10 cellular contexts compared by ENCODE assay signal in the genomic region with DNA sequence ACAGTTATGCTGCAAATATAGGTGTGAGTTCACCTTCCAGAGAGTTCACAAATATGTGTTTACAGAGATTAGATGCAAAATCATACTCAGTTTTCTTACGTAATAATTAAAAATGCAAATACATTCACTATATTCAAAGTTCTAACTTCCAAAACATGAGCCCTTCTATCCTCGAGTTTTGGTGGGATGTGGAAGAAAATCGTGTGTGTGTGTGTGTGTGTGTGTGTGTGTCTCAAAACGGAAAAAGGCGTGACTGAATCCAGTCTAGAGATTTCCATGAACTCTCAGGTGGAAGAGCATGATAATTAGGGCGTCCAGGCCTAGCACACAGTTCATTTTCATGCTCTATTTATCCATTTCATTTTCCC. TPM values are rescaled to one million over a fixed set of nuclear protein-coding genes. Genes with fewer than 3 reads are reported as not detected.
DNase-seq lines count a peak whose midpoint lies in the region; ATAC-seq and TF ChIP-seq lines count a peak whose summit lies in the region.
"Had no signal": no experiment of that assay in that cellular context is flagged by ENCODE, and none has a peak within 500 bp of the region (broad histone marks: within the 10 kb centered on the region; RNA-seq: fewer than 3 reads in every experiment).

No MANE protein-coding gene starts in this region.

- POLR2A ChIA-PET in HCT116 (lab: Charles Lee) (interaction anchor here (0.7 kb wide), 1 partner anchor 13 kb away, joined by 5 read pairs; no protein-coding TSS in a partner anchor), Panc1 (lab: Charles Lee) (no interaction called here)

- RAD21 ChIA-PET in HCT116 (lab: Charles Lee; ENCODE audit: low non-redundant PET in 1 of 2, low total read pairs in 2 of 2, uncharacterized antibody in 2 of 2, unreplicated experiment in 2 of 2): no interaction called here

- in situ Hi-C loops in Panc1 (cut with HindIII; ENCODE audit: low pct_unique_long_range_greater_than_20kb, low sequenced_read_pairs): no loop called here

- peak overlapping the region; percentile 86 for H3K4me2 ChIP-seq in HCT116 (ENCODE audit: low read length)

- H3K27me3 Mint-ChIP-seq in osteocyte (ENCODE audit: unreplicated experiment): peaks cover 8% of the 10 kb centered on the region

- WGBS in esophagus muscularis mucosa: 57% methylated on average over 6 of the region's 6 CpGs

- no peak for ATAC-seq in HCT116
- no peak for ATAC-seq in Panc1
- no peak for ATAC-seq in HG02970 (IDR thresholded peaks at IDR 0.05; ENCODE audit: low FRiP score, unreplicated experiment)

- DNase-seq in HCT116 (ENCODE audit: low read depth, low spot score) (no peak), Panc1 (ENCODE audit: low read depth, low spot score) (no peak), esophagus muscularis mucosa (ENCODE audit: extremely low spot score) (no peak), osteocyte (ENCODE audit: extremely low spot score, unreplicated experiment) (no peak), HUDEP-2 (lab: John Stamatoyannopoulos, UW; ENCODE audit: unreplicated experiment in 76 of 76) (no peak)
- no peak for DNase-seq in activated CD4-positive, CD25-positive, alpha-beta regulatory T cell (lab: John Stamatoyannopoulos, UW)
- no peak for DNase-seq in activated CD8-positive, alpha-beta memory T cell treated with anti-CD3 and anti-CD28 coated beads, Interleukin-2, amount 50 U/mL, for 48 hours

- H3K9me3 ChIP-seq in HCT116 (ENCODE audit: control insufficient read depth in 1 of 2, insufficient read depth in 1 of 2, low read depth in 1 of 2, low read length in 2 of 2): no peaks in the 10 kb centered on the region
- no peaks in the 10 kb centered on the region for H3K9me3 ChIP-seq in Panc1 (ENCODE audit: control insufficient read depth, insufficient read depth, low read depth, low read length)
- no peaks in the 10 kb centered on the region for H3K9me3 ChIP-seq in esophagus muscularis mucosa

- intact Hi-C loops in HCT116 (cut with micrococcal nuclease): no loop called here
- intact Hi-C loops in Panc1 (cut with micrococcal nuclease; ENCODE audit: unreplicated experiment): no loop called here
- intact Hi-C loops in esophagus muscularis mucosa (cut with DNase I): no loop called here

- no peak overlapping the region for H2AFZ ChIP-seq in HCT116 (ENCODE audit: low read depth, low read length, poor library complexity, severe bottlenecking)

- BruUV-seq in HCT116 (replicated peaks; lab: Mats Ljungman, UMichigan) (TSS peak; percentile 55), Panc1 (replicated peaks; lab: Mats Ljungman, UMichigan) (no TSS peak)

- H3K27ac ChIP-seq in HCT116 (ENCODE audit: low read depth, low read length) (peak overlapping the region; percentile 84; the same call in 1 of the 2 replicates), Panc1 (ENCODE audit: low read length) (no peak overlapping the region), esophagus muscularis mucosa (replicated peaks in 1 of 4) (no peak overlapping the region)

- TF ChIP-seq RAD21 in HCT116 (IDR thresholded peaks at IDR 0.05; ENCODE audit: low read depth): no peak

- H3K4me3 ChIP-seq in HCT116 (replicated peaks in 1 of 2; ENCODE audit: low read depth in 1 of 2, low read length in 2 of 2) (peak overlapping the region; percentile 92 to 99), Panc1 (ENCODE audit: low read depth in 2 of 2, low read length in 2 of 2) (peak overlapping the region; percentile 52 to 74; a peak in 3 of 4 replicates), esophagus muscularis mucosa (peak overlapping the region in 3 of 4 donors; percentile 55 to 73 (median 62))

- H3K27ac Mint-ChIP-seq in osteocyte (ENCODE audit: unreplicated experiment): no peak overlapping the region
- H3K27ac Mint-ChIP-seq: T-helper 1 cell treated with Interleukin-12 subunit alpha and Interleukin-12 subunit beta and Interleukin-4 antibody, amounts not matched to agents 30 μg/mL and 1 μg/mL, for 36 hours had no signal

- no peaks in the 10 kb centered on the region for H3K9me2 ChIP-seq in HCT116 (ENCODE audit: insufficient read depth)

- peaks cover 14 to 23% of the 10 kb centered on the region in 2 experiments for H3K4me1 ChIP-seq in HCT116 (ENCODE audit: control insufficient read depth in 1 of 2, insufficient read depth in 2 of 2, low read length in 2 of 2)
- H3K4me1 ChIP-seq in Panc1 (ENCODE audit: control insufficient read depth, insufficient read depth, low read length): peaks cover 6% of the 10 kb centered on the region
- peaks cover 0 to 18% (median 17%) of the 10 kb centered on the region in 4 donors for H3K4me1 ChIP-seq in esophagus muscularis mucosa

- peak overlapping the region; percentile 90 for H3K4me3 Mint-ChIP-seq in osteocyte (ENCODE audit: unreplicated experiment)

- TF ChIP-seq EP300 in esophagus muscularis mucosa (IDR thresholded peaks at IDR 0.05): no peak

- TF ChIP-seq POLR2A in HCT116 (IDR thresholded peaks at IDR 0.05; ENCODE audit: borderline replicate concordance, extremely low read depth, insufficient read depth, insufficient read length): no peak
- no peak for TF ChIP-seq POLR2A in esophagus muscularis mucosa (IDR thresholded peaks at IDR 0.05; ENCODE audit: low read depth)

- H3K9me3 Mint-ChIP-seq in osteocyte (ENCODE audit: unreplicated experiment): no peaks in the 10 kb centered on the region
- H3K9me3 Mint-ChIP-seq: T-helper 1 cell treated with Interleukin-12 subunit alpha and Interleukin-12 subunit beta and Interleukin-4 antibody, amounts not matched to agents 30 μg/mL and 1 μg/mL, for 36 hours had no signal

- H3K4me1 Mint-ChIP-seq in osteocyte (ENCODE audit: unreplicated experiment): peaks cover 9% of the 10 kb centered on the region

- no peaks in the 10 kb centered on the region for H4K20me1 ChIP-seq in HCT116 (ENCODE audit: insufficient read depth)

- peaks cover 61% of the 10 kb centered on the region for H3K79me2 ChIP-seq in HCT116 (ENCODE audit: insufficient read depth, low read length)

- CTCF ChIA-PET in HCT116 (lab: Charles Lee) (no interaction called here), Panc1 (lab: Charles Lee) (no interaction called here)

- H3K9ac ChIP-seq in HCT116 (ENCODE audit: low read length): peak overlapping the region; percentile 98

- H3K36me3 Mint-ChIP-seq in osteocyte (ENCODE audit: unreplicated experiment): no peaks in the 10 kb centered on the region

- TF ChIP-seq CTCF in HCT116 (IDR thresholded peaks at IDR 0.05 in 2 of 3, conservative IDR thresholded peaks at IDR 0.05 in 1 of 3; ENCODE audit: borderline replicate concordance in 1 of 3, insufficient read depth in 1 of 3, low read depth in 2 of 3, low read length in 2 of 3): no peak
- no peak for TF ChIP-seq CTCF in Panc1 (IDR thresholded peaks at IDR 0.05)
- no peak for TF ChIP-seq CTCF in esophagus muscularis mucosa (IDR thresholded peaks at IDR 0.05)
- TF ChIP-seq CTCF in osteocyte (IDR thresholded peaks at IDR 0.05): no peak

- H3K36me3 ChIP-seq in HCT116 (ENCODE audit: control insufficient read depth in 1 of 2, insufficient read depth in 2 of 2, low read length in 2 of 2) (no peaks in the 10 kb centered on the region), Panc1 (ENCODE audit: control insufficient read depth, insufficient read depth, low read length) (peaks cover 4% of the 10 kb centered on the region; the same call in 1 of the 2 replicates), esophagus muscularis mucosa (no peaks in the 10 kb centered on the region)

- no peaks in the 10 kb centered on the region for H3K27me3 ChIP-seq in HCT116 (ENCODE audit: insufficient read depth, low read length)
- no peaks in the 10 kb centered on the region; the same call in 1 of the 2 replicates for H3K27me3 ChIP-seq in Panc1 (ENCODE audit: control insufficient read depth, insufficient read depth, low read length)
- H3K27me3 ChIP-seq in esophagus muscularis mucosa: peaks cover 0 to 17% (median 5%) of the 10 kb centered on the region in 4 donors

TF ChIP-seq in HCT116, 20 proteins besides CTCF, POLR2A, EP300 and RAD21 (continues in another document):
- no peak for TF ChIP-seq ZFX (IDR thresholded peaks at IDR 0.05)
- TF ChIP-seq EZH2phosphoT487 (IDR thresholded peaks at IDR 0.05; ENCODE audit: borderline replicate concordance): no peak
- TF ChIP-seq ZNF274 (IDR thresholded peaks at IDR 0.05; ENCODE audit: low read depth, low read length): no peak
- TF ChIP-seq EGR1 (IDR thresholded peaks at IDR 0.05; ENCODE audit: low read depth): no peak
- TF ChIP-seq TCF7L2 (IDR thresholded peaks at IDR 0.05; ENCODE audit: borderline replicate concordance, extremely low read depth, insufficient read depth, insufficient read length): no peak
- TF ChIP-seq, protein P1, sequence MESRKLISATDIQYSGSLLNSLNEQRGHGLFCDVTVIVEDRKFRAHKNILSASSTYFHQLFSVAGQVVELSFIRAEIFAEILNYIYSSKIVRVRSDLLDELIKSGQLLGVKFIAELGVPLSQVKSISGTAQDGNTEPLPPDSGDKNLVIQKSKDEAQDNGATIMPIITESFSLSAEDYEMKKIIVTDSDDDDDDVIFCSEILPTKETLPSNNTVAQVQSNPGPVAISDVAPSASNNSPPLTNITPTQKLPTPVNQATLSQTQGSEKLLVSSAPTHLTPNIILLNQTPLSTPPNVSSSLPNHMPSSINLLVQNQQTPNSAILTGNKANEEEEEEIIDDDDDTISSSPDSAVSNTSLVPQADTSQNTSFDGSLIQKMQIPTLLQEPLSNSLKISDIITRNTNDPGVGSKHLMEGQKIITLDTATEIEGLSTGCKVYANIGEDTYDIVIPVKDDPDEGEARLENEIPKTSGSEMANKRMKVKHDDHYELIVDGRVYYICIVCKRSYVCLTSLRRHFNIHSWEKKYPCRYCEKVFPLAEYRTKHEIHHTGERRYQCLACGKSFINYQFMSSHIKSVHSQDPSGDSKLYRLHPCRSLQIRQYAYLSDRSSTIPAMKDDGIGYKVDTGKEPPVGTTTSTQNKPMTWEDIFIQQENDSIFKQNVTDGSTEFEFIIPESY (IDR thresholded peaks at IDR 0.05; ENCODE audit: extremely low read depth, insufficient replicate concordance, low read length): no peak
- TF ChIP-seq EZH2 (IDR thresholded peaks at IDR 0.05): no peak
- no peak for TF ChIP-seq ELF1 (IDR thresholded peaks at IDR 0.05; ENCODE audit: borderline replicate concordance, low read depth)
- no peak for TF ChIP-seq CEBPB (IDR thresholded peaks at IDR 0.05; ENCODE audit: low read depth)
- TF ChIP-seq JUND (IDR thresholded peaks at IDR 0.05): no peak
- TF ChIP-seq CBX3 (IDR thresholded peaks at IDR 0.05; ENCODE audit: low read depth): no peak

RNA-seq across cellular contexts. Expression of gene DSG2, which starts 1.2 kb away (rescaled TPM):
- 123 TPM for total RNA-seq in HCT116 (2021; ENCODE audit: unreplicated experiment)
- polyA plus RNA-seq in HCT116 (2012): 69.2 and 81.4 TPM in 2 replicates
- 12.1 TPM for total RNA-seq in Panc1 (2021; ENCODE audit: unreplicated experiment)
- polyA plus RNA-seq in Panc1 (2012; ENCODE audit: insufficient read length): 4.8 TPM
- 1 to 10 TPM; 1.2 to 6.2 (median 2.9) TPM for total RNA-seq in esophagus muscularis mucosa
- total RNA-seq in osteocyte: 16.6 and 18.5 TPM in 2 replicates

RNA-seq across cellular contexts. Expression of gene DSG3, which starts 51.6 kb away (rescaled TPM):
- total RNA-seq in HCT116 (2021; ENCODE audit: unreplicated experiment) (0.05 TPM), Panc1 (2021; ENCODE audit: unreplicated experiment) (0.03 TPM), esophagus muscularis mucosa (under 1 TPM in 1 of 4 donors, not detected in 3; under 0.01 TPM), osteocyte (not detected in 2 replicates)
- not detected in 2 replicates for polyA plus RNA-seq in HCT116 (2012)
- not detected for polyA plus RNA-seq in Panc1 (2012; ENCODE audit: insufficient read length)
- total RNA-seq: left lobe of liver had no signal
